Comparison of ENCODE assay signal across 27 cellular contexts in genomic region chr1:57597036-57597435, GRCh38.
"Had no signal": no experiment of that assay in that cellular context is flagged by ENCODE, and none has a peak within 500 bp of the region (broad histone marks: within the 10 kb centered on the region; RNA-seq: fewer than 3 reads in every experiment).

No MANE protein-coding gene starts in this region.

- H3K4me1 Mint-ChIP-seq: memory B cell; naive B cell; stimulated activated memory B cell treated with anti-CD40 and anti-IgM and Interleukin-4, amounts not matched to agents 10 μg/mL and 1 μg/mL and 100 μg/mL, for 72 hours had no signal

- H3K36me3 ChIP-seq: esophagus squamous epithelium, gastroesophageal sphincter, left ventricle myocardium inferior, lower lobe of right lung, pancreas, prostate gland, right lobe of liver, spleen, tibial artery, upper lobe of left lung, uterus had no signal

- H3K4me3 ChIP-seq: esophagus squamous epithelium, gastroesophageal sphincter, left ventricle myocardium inferior, lower lobe of right lung, pancreas, prostate gland, right lobe of liver, spleen, tibial artery, upper lobe of left lung, uterus had no signal

- H3K27ac Mint-ChIP-seq: dendritic cell treated with granulocyte-macrophage colony-stimulating factor and Interleukin-4, amounts not matched to agents 40 ng/mL and 50 ng/mL, for 4 days; effector memory CD8-positive, alpha-beta T cell; memory B cell; nephron; stimulated activated memory B cell treated with anti-CD40 and anti-IgM and Interleukin-4, amounts not matched to agents 10 μg/mL and 1 μg/mL and 100 μg/mL, for 72 hours; stimulated activated naive CD8-positive, alpha-beta T cell treated with anti-CD3 and anti-CD28 coated beads, Interleukin-15, Interleukin-2, amounts not matched to agents 100 ng/mL and 50 ng/mL, for 24 hours had no signal

- H3K9me3 ChIP-seq: esophagus squamous epithelium, gastroesophageal sphincter, left ventricle myocardium inferior, lower lobe of right lung, pancreas, prostate gland, right lobe of liver, spleen, tibial artery, upper lobe of left lung, uterus had no signal

- H3K9me3 Mint-ChIP-seq: memory B cell; naive B cell; nephron; stimulated activated memory B cell treated with anti-CD40 and anti-IgM and Interleukin-4, amounts not matched to agents 10 μg/mL and 1 μg/mL and 100 μg/mL, for 72 hours; stimulated activated naive CD8-positive, alpha-beta T cell treated with anti-CD3 and anti-CD28 coated beads, Interleukin-15, Interleukin-2, amounts not matched to agents 100 ng/mL and 50 ng/mL, for 24 hours had no signal

- H3K4me1 ChIP-seq: esophagus squamous epithelium, lower lobe of right lung, pancreas, prostate gland, right lobe of liver, spleen, upper lobe of left lung, uterus had no signal

- DNase-seq: effector memory CD8-positive, alpha-beta T cell; esophagus squamous epithelium; foreskin fibroblast; glutamatergic neuron; kidney; left cardiac atrium; left ventricle myocardium inferior; lower lobe of right lung; midbrain; naive B cell; nucleus accumbens; pancreas; right lobe of liver; spleen; stimulated activated CD4-positive, alpha-beta T cell treated with anti-CD3 and anti-CD28 coated beads, Interleukin-15, amount 100 ng/mL, for 24 hours; stimulated activated CD4-positive, alpha-beta T cell treated with anti-CD3 and anti-CD28 coated beads, Interleukin-1b, Interleukin-23, amount 100 ng/mL, for 48 hours; stimulated activated CD4-positive, alpha-beta T cell treated with anti-CD3 and anti-CD28 coated beads, Interleukin-4, amount 100 ng/mL, for 24 hours; tibial artery; upper lobe of left lung; uterus had no signal

- H3K36me3 Mint-ChIP-seq: memory B cell; naive B cell; stimulated activated memory B cell treated with anti-CD40 and anti-IgM and Interleukin-4, amounts not matched to agents 10 μg/mL and 1 μg/mL and 100 μg/mL, for 72 hours had no signal

- H3K27me3 Mint-ChIP-seq: dendritic cell treated with granulocyte-macrophage colony-stimulating factor and Interleukin-4, amounts not matched to agents 40 ng/mL and 50 ng/mL, for 4 days had no signal

- H3K27ac ChIP-seq: esophagus squamous epithelium, gastroesophageal sphincter, left ventricle myocardium inferior, lower lobe of right lung, pancreas, prostate gland, right lobe of liver, spleen, tibial artery, upper lobe of left lung, uterus had no signal

- H3K27me3 ChIP-seq: esophagus squamous epithelium, gastroesophageal sphincter, pancreas, right lobe of liver, spleen, tibial artery, upper lobe of left lung, uterus had no signal

- ATAC-seq: effector memory CD8-positive, alpha-beta T cell; gastroesophageal sphincter; left cardiac atrium; lower lobe of right lung; pancreas; right lobe of liver; stimulated activated memory B cell treated with anti-CD40 and anti-IgM and Interleukin-4, amounts not matched to agents 10 μg/mL and 1 μg/mL and 100 μg/mL, for 72 hours had no signal

- H3K4me3 Mint-ChIP-seq: dendritic cell treated with granulocyte-macrophage colony-stimulating factor and Interleukin-4, amounts not matched to agents 40 ng/mL and 50 ng/mL, for 4 days; effector memory CD8-positive, alpha-beta T cell; memory B cell; naive B cell; nephron; stimulated activated memory B cell treated with anti-CD40 and anti-IgM and Interleukin-4, amounts not matched to agents 10 μg/mL and 1 μg/mL and 100 μg/mL, for 72 hours; stimulated activated naive CD8-positive, alpha-beta T cell treated with anti-CD3 and anti-CD28 coated beads, Interleukin-15, Interleukin-2, amounts not matched to agents 100 ng/mL and 50 ng/mL, for 24 hours had no signal
